ENCODE assay signal across 14 cellular contexts in genomic region chr9:86705474-86705873, GRCh38.
"Had no signal": no experiment of that assay in that cellular context is flagged by ENCODE, and none has a peak within 500 bp of the region (broad histone marks: within the 10 kb centered on the region; RNA-seq: fewer than 3 reads in every experiment).

No MANE protein-coding gene starts in this region.

- H3K4me3 ChIP-seq: colonic mucosa, thyroid gland had no signal

- H3K36me3 Mint-ChIP-seq: naive B cell; stimulated activated memory B cell treated with anti-CD40 and anti-IgM and Interleukin-4, amounts not matched to agents 10 μg/mL and 1 μg/mL and 100 μg/mL, for 72 hours had no signal

- H3K4me1 ChIP-seq: colonic mucosa, thyroid gland had no signal

- DNase-seq: activated naive CD4-positive, alpha-beta T cell treated with Interleukin-2 at 50 U/mL for 16 hours; colonic mucosa; effector CD8-positive, alpha-beta T cell; islet precursor cell; naive B cell; posterior cingulate gyrus; retina; T-helper 1 cell; T1000; thyroid gland had no signal

- ATAC-seq: activated CD4-positive, CD25-positive, alpha-beta regulatory T cell treated with anti-CD3 and anti-CD28 coated beads, Interleukin-2, amount 50 U/mL, for 24 hours; left lobe of liver; stimulated activated memory B cell treated with anti-CD40 and anti-IgM and Interleukin-4, amounts not matched to agents 10 μg/mL and 1 μg/mL and 100 μg/mL, for 72 hours had no signal

- H3K27ac ChIP-seq: colonic mucosa, thyroid gland had no signal

- H3K27ac Mint-ChIP-seq: naive B cell; stimulated activated memory B cell treated with anti-CD40 and anti-IgM and Interleukin-4, amounts not matched to agents 10 μg/mL and 1 μg/mL and 100 μg/mL, for 72 hours had no signal

- H3K9me3 ChIP-seq: colonic mucosa, thyroid gland had no signal

- FAIRE-seq: endothelial cell of umbilical vein had no signal

- H3K27me3 ChIP-seq: colonic mucosa, thyroid gland had no signal

- H3K4me3 Mint-ChIP-seq: naive B cell; stimulated activated memory B cell treated with anti-CD40 and anti-IgM and Interleukin-4, amounts not matched to agents 10 μg/mL and 1 μg/mL and 100 μg/mL, for 72 hours had no signal

- H3K36me3 ChIP-seq: colonic mucosa, thyroid gland had no signal

- H3K27me3 Mint-ChIP-seq: stimulated activated memory B cell treated with anti-CD40 and anti-IgM and Interleukin-4, amounts not matched to agents 10 μg/mL and 1 μg/mL and 100 μg/mL, for 72 hours had no signal

- H3K4me1 Mint-ChIP-seq: naive B cell; stimulated activated memory B cell treated with anti-CD40 and anti-IgM and Interleukin-4, amounts not matched to agents 10 μg/mL and 1 μg/mL and 100 μg/mL, for 72 hours had no signal

- H3K9me3 Mint-ChIP-seq: stimulated activated memory B cell treated with anti-CD40 and anti-IgM and Interleukin-4, amounts not matched to agents 10 μg/mL and 1 μg/mL and 100 μg/mL, for 72 hours had no signal
